Comparison of ENCODE assay signal across 1 cellular context in genomic region chr16:86513471-86514277, GRCh38.
TF ChIP-seq lines count a peak whose summit lies in the region.

No MANE protein-coding gene starts in this region.

TF ChIP-seq in WTC11, 78 proteins besides CTCF, POLR2A, EP300 and RAD21:
- TF ChIP-seq RELA (CRISPR knock-in tag; IDR thresholded peaks at IDR 0.05; ENCODE audit: borderline replicate concordance), result no peak
- no peak for TF ChIP-seq NR2C2 (CRISPR knock-in tag; IDR thresholded peaks at IDR 0.05)
- TF ChIP-seq NFE2L1 (CRISPR knock-in tag; IDR thresholded peaks at IDR 0.05), result no peak
- TF ChIP-seq SMAD3 (CRISPR knock-in tag; IDR thresholded peaks at IDR 0.05; ENCODE audit: borderline replicate concordance), result no peak
- no peak for TF ChIP-seq RORB (CRISPR knock-in tag; IDR thresholded peaks at IDR 0.05)
- TF ChIP-seq GABPB1 (CRISPR knock-in tag; IDR thresholded peaks at IDR 0.05), result no peak
- TF ChIP-seq KAT7 (CRISPR knock-in tag; IDR thresholded peaks at IDR 0.05; ENCODE audit: borderline replicate concordance), result no peak
- no peak for TF ChIP-seq TP53 (CRISPR knock-in tag; IDR thresholded peaks at IDR 0.05)
- no peak for TF ChIP-seq CDX4 (CRISPR knock-in tag; IDR thresholded peaks at IDR 0.05; ENCODE audit: borderline replicate concordance)
- no peak for TF ChIP-seq ERG (CRISPR knock-in tag; IDR thresholded peaks at IDR 0.05)
- TF ChIP-seq, protein P1, sequence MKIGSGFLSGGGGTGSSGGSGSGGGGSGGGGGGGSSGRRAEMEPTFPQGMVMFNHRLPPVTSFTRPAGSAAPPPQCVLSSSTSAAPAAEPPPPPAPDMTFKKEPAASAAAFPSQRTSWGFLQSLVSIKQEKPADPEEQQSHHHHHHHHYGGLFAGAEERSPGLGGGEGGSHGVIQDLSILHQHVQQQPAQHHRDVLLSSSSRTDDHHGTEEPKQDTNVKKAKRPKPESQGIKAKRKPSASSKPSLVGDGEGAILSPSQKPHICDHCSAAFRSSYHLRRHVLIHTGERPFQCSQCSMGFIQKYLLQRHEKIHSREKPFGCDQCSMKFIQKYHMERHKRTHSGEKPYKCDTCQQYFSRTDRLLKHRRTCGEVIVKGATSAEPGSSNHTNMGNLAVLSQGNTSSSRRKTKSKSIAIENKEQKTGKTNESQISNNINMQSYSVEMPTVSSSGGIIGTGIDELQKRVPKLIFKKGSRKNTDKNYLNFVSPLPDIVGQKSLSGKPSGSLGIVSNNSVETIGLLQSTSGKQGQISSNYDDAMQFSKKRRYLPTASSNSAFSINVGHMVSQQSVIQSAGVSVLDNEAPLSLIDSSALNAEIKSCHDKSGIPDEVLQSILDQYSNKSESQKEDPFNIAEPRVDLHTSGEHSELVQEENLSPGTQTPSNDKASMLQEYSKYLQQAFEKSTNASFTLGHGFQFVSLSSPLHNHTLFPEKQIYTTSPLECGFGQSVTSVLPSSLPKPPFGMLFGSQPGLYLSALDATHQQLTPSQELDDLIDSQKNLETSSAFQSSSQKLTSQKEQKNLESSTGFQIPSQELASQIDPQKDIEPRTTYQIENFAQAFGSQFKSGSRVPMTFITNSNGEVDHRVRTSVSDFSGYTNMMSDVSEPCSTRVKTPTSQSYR (CRISPR knock-in tag; IDR thresholded peaks at IDR 0.05), result no peak
